ENCODE assay signal across 1 cellular context in the genomic region with DNA sequence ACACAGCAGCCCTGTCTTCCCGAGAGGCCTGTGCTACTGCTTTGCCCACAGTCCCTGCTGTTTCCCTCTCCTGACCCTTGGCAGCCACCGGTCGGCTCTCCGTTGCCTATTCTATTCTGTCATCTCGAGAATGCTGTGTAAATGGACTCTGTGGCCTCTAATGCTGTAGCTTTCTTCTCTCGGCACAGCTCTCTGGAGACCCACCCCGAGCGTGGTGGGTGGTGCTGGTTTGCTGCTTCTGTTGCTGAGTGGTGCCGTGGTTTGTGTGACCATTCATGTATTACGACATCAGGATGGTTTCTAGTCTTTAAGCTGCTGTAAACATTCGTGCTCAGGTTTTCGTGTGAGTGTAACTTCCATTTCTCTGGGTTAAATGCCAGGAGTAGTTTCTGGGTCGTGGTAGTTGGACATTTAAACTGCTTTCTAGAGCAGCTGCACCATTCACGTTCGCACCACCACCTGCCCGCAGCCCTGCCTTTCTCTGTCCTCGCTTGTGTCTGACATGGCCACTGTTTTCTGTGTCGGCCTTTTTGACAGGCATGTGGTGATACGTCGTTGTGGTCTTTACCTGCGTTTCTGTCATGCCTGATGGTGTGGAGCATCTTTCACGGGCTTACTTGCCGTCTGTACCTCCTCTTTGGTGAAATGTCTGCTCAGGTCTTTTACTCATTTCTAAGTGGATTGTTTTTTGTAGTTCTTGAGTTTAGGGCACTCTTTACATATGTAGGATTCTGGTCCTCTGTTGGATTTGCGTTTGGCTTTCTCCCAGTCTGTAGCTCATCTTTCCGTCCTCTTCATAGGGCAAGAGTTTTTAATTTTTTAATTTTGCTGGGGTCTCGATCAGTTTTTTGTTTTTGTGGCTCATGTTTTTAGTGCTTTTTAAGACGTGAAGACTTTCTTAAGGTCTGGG.
TF ChIP-seq lines count a peak whose summit lies in the region.

No MANE protein-coding gene starts in this region.

TF ChIP-seq in HepG2, 621 proteins besides CTCF, POLR2A, EP300 and RAD21 (continued from another document and continues in another):
- TF ChIP-seq, protein P1, sequence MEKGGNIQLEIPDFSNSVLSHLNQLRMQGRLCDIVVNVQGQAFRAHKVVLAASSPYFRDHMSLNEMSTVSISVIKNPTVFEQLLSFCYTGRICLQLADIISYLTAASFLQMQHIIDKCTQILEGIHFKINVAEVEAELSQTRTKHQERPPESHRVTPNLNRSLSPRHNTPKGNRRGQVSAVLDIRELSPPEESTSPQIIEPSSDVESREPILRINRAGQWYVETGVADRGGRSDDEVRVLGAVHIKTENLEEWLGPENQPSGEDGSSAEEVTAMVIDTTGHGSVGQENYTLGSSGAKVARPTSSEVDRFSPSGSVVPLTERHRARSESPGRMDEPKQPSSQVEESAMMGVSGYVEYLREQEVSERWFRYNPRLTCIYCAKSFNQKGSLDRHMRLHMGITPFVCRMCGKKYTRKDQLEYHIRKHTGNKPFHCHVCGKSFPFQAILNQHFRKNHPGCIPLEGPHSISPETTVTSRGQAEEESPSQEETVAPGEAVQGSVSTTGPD (CRISPR knock-in tag; IDR thresholded peaks at IDR 0.05), result peak; percentile 37; the same call in 1 of the 2 replicates
- TF ChIP-seq TAF15 (IDR thresholded peaks at IDR 0.05; ENCODE audit: low read depth, low read length, poor library complexity, severe bottlenecking) (no peak), HDAC2 (CRISPR knock-in tag; IDR thresholded peaks at IDR 0.05) (peak; percentile 76; the same call in 1 of the 2 replicates), NR2F6 (IDR thresholded peaks at IDR 0.05) (no peak), NR2F6 (CRISPR knock-in tag; IDR thresholded peaks at IDR 0.05) (peak; percentile 65; the same call in 1 of the 2 replicates), SATB2 (CRISPR knock-in tag; IDR thresholded peaks at IDR 0.05) (no peak), PRPF4 (IDR thresholded peaks at IDR 0.05; ENCODE audit: low read depth, low read length, poor library complexity, severe bottlenecking) (peak; percentile 37), RELA (CRISPR knock-in tag; IDR thresholded peaks at IDR 0.05) (no peak), ZNF598 (CRISPR knock-in tag; IDR thresholded peaks at IDR 0.05; ENCODE audit: borderline replicate concordance) (peak; percentile 73; the same call in 1 of the 2 replicates), TBX2 (CRISPR knock-in tag; IDR thresholded peaks at IDR 0.05; ENCODE audit: borderline replicate concordance) (peak; percentile 66; the same call in 1 of the 2 replicates), ZBTB20 (CRISPR knock-in tag; IDR thresholded peaks at IDR 0.05; ENCODE audit: borderline replicate concordance, low read depth) (no peak), JDP2 (CRISPR knock-in tag; IDR thresholded peaks at IDR 0.05; ENCODE audit: borderline replicate concordance) (no peak), ZNF350 (CRISPR knock-in tag; IDR thresholded peaks at IDR 0.05; ENCODE audit: borderline replicate concordance, low read depth) (peak; percentile 57; the same call in 1 of the 2 replicates), RFX5 (IDR thresholded peaks at IDR 0.05; ENCODE audit: low read depth, low read length) (0 out of 2 replicates have a peak, but pooled peaks have one; percentile 11), MAF1 (CRISPR knock-in tag; IDR thresholded peaks at IDR 0.05; ENCODE audit: borderline replicate concordance) (no peak), KMT2B (CRISPR knock-in tag; IDR thresholded peaks at IDR 0.05) (0 out of 2 replicates have a peak, but pooled peaks have one; percentile 31), HNF4A (CRISPR knock-in tag; IDR thresholded peaks at IDR 0.05) (peak; percentile 30; the same call in 1 of the 2 replicates), RXRB (CRISPR knock-in tag; IDR thresholded peaks at IDR 0.05; ENCODE audit: borderline replicate concordance) (peak; percentile 40; the same call in 1 of the 2 replicates), ZNF382 (CRISPR knock-in tag; IDR thresholded peaks at IDR 0.05; ENCODE audit: borderline replicate concordance) (no peak), GABPB1 (CRISPR knock-in tag; IDR thresholded peaks at IDR 0.05) (peak; percentile 16; the same call in 1 of the 2 replicates), KLF16 (CRISPR knock-in tag; IDR thresholded peaks at IDR 0.05) (0 out of 4 replicates have a peak, but pooled peaks of 1 of the 2 experiments have one; percentile 21), FOXO1 (CRISPR knock-in tag; IDR thresholded peaks at IDR 0.05) (peak; percentile 50; the same call in 1 of the 2 replicates), SUZ12 (IDR thresholded peaks at IDR 0.05; ENCODE audit: low read depth, low read length) (no peak), ASH2L (IDR thresholded peaks at IDR 0.05; ENCODE audit: insufficient read length, low read depth, low read length) (peak; percentile 73), JUN (CRISPR knock-in tag; IDR thresholded peaks at IDR 0.05) (no peak), ZNF317 (CRISPR knock-in tag; IDR thresholded peaks at IDR 0.05) (no peak)
- TF ChIP-seq, protein P2, sequence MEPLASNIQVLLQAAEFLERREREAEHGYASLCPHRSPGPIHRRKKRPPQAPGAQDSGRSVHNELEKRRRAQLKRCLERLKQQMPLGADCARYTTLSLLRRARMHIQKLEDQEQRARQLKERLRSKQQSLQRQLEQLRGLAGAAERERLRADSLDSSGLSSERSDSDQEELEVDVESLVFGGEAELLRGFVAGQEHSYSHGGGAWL (CRISPR knock-in tag; IDR thresholded peaks at IDR 0.05), result 0 out of 2 replicates have a peak, but pooled peaks have one; percentile 47
- TF ChIP-seq, protein P3, sequence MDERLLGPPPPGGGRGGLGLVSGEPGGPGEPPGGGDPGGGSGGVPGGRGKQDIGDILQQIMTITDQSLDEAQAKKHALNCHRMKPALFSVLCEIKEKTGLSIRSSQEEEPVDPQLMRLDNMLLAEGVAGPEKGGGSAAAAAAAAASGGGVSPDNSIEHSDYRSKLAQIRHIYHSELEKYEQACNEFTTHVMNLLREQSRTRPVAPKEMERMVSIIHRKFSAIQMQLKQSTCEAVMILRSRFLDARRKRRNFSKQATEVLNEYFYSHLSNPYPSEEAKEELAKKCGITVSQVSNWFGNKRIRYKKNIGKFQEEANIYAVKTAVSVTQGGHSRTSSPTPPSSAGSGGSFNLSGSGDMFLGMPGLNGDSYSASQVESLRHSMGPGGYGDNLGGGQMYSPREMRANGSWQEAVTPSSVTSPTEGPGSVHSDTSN (CRISPR knock-in tag; IDR thresholded peaks at IDR 0.05), result no peak
- TF ChIP-seq, protein P4, sequence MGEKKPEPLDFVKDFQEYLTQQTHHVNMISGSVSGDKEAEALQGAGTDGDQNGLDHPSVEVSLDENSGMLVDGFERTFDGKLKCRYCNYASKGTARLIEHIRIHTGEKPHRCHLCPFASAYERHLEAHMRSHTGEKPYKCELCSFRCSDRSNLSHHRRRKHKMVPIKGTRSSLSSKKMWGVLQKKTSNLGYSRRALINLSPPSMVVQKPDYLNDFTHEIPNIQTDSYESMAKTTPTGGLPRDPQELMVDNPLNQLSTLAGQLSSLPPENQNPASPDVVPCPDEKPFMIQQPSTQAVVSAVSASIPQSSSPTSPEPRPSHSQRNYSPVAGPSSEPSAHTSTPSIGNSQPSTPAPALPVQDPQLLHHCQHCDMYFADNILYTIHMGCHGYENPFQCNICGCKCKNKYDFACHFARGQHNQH (CRISPR knock-in tag; IDR thresholded peaks at IDR 0.05), result peak; percentile 40; the same call in 1 of the 2 replicates
- TF ChIP-seq, protein P5, sequence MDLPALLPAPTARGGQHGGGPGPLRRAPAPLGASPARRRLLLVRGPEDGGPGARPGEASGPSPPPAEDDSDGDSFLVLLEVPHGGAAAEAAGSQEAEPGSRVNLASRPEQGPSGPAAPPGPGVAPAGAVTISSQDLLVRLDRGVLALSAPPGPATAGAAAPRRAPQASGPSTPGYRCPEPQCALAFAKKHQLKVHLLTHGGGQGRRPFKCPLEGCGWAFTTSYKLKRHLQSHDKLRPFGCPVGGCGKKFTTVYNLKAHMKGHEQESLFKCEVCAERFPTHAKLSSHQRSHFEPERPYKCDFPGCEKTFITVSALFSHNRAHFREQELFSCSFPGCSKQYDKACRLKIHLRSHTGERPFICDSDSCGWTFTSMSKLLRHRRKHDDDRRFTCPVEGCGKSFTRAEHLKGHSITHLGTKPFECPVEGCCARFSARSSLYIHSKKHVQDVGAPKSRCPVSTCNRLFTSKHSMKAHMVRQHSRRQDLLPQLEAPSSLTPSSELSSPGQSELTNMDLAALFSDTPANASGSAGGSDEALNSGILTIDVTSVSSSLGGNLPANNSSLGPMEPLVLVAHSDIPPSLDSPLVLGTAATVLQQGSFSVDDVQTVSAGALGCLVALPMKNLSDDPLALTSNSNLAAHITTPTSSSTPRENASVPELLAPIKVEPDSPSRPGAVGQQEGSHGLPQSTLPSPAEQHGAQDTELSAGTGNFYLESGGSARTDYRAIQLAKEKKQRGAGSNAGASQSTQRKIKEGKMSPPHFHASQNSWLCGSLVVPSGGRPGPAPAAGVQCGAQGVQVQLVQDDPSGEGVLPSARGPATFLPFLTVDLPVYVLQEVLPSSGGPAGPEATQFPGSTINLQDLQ (CRISPR knock-in tag; IDR thresholded peaks at IDR 0.05), result no peak
- TF ChIP-seq, protein P6, sequence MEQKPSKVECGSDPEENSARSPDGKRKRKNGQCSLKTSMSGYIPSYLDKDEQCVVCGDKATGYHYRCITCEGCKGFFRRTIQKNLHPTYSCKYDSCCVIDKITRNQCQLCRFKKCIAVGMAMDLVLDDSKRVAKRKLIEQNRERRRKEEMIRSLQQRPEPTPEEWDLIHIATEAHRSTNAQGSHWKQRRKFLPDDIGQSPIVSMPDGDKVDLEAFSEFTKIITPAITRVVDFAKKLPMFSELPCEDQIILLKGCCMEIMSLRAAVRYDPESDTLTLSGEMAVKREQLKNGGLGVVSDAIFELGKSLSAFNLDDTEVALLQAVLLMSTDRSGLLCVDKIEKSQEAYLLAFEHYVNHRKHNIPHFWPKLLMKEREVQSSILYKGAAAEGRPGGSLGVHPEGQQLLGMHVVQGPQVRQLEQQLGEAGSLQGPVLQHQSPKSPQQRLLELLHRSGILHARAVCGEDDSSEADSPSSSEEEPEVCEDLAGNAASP (CRISPR knock-in tag; IDR thresholded peaks at IDR 0.05; ENCODE audit: borderline replicate concordance), result 0 out of 2 replicates have a peak, but pooled peaks have one; percentile 42
- TF ChIP-seq, protein P7, sequence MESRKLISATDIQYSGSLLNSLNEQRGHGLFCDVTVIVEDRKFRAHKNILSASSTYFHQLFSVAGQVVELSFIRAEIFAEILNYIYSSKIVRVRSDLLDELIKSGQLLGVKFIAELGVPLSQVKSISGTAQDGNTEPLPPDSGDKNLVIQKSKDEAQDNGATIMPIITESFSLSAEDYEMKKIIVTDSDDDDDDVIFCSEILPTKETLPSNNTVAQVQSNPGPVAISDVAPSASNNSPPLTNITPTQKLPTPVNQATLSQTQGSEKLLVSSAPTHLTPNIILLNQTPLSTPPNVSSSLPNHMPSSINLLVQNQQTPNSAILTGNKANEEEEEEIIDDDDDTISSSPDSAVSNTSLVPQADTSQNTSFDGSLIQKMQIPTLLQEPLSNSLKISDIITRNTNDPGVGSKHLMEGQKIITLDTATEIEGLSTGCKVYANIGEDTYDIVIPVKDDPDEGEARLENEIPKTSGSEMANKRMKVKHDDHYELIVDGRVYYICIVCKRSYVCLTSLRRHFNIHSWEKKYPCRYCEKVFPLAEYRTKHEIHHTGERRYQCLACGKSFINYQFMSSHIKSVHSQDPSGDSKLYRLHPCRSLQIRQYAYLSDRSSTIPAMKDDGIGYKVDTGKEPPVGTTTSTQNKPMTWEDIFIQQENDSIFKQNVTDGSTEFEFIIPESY (CRISPR knock-in tag; IDR thresholded peaks at IDR 0.05), result no peak
- TF ChIP-seq, protein P8, sequence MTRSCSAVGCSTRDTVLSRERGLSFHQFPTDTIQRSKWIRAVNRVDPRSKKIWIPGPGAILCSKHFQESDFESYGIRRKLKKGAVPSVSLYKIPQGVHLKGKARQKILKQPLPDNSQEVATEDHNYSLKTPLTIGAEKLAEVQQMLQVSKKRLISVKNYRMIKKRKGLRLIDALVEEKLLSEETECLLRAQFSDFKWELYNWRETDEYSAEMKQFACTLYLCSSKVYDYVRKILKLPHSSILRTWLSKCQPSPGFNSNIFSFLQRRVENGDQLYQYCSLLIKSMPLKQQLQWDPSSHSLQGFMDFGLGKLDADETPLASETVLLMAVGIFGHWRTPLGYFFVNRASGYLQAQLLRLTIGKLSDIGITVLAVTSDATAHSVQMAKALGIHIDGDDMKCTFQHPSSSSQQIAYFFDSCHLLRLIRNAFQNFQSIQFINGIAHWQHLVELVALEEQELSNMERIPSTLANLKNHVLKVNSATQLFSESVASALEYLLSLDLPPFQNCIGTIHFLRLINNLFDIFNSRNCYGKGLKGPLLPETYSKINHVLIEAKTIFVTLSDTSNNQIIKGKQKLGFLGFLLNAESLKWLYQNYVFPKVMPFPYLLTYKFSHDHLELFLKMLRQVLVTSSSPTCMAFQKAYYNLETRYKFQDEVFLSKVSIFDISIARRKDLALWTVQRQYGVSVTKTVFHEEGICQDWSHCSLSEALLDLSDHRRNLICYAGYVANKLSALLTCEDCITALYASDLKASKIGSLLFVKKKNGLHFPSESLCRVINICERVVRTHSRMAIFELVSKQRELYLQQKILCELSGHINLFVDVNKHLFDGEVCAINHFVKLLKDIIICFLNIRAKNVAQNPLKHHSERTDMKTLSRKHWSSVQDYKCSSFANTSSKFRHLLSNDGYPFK (CRISPR knock-in tag; IDR thresholded peaks at IDR 0.05; ENCODE audit: borderline replicate concordance), result 0 out of 2 replicates have a peak, but pooled peaks have one; percentile 21
